1 cellular context compared by ENCODE assay signal in the genomic region with DNA sequence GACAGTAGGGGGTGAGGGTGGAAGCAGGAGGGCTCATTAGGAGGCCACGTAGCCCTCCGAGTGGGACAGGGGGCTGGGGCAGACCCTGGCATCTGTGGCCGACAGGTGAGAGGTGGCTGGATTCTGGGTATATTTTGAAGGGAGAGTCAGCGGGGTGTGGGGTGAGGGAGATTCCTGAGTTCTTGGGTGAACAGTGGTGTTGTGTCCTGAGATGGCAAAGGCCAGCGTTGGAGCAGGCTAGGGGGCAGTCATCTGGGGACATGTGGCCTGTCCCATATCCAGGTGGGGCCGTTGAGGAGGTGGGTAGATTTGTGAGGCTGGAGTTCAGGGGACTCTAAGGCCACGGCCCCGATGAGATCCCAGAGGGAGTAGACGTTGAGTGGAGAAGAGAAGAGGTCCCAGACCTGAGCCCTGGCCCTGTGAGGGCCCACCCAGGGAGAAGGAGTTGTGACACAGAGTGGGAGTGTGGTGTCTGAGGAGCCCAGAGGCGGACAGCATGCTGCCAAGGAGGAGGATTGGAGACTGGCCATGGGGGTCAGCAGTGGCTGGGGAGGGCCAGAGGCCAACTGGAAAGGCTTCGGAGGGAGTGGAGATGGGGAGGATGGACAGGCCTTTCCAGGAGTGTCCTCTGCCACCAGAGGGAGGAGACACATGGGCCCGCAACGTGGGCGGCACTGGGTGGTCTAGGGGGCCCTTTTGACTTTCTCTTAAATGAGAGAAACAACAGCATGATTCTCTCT.
TF ChIP-seq lines count a peak whose summit lies in the region.

No MANE protein-coding gene starts in this region.

TF ChIP-seq in GM12878, 131 proteins besides CTCF, POLR2A, EP300 and RAD21:
- TF ChIP-seq DPF2 (IDR thresholded peaks at IDR 0.05): 0 out of 2 replicates have a peak, but pooled peaks have one; percentile 2
- TF ChIP-seq, protein P1, sequence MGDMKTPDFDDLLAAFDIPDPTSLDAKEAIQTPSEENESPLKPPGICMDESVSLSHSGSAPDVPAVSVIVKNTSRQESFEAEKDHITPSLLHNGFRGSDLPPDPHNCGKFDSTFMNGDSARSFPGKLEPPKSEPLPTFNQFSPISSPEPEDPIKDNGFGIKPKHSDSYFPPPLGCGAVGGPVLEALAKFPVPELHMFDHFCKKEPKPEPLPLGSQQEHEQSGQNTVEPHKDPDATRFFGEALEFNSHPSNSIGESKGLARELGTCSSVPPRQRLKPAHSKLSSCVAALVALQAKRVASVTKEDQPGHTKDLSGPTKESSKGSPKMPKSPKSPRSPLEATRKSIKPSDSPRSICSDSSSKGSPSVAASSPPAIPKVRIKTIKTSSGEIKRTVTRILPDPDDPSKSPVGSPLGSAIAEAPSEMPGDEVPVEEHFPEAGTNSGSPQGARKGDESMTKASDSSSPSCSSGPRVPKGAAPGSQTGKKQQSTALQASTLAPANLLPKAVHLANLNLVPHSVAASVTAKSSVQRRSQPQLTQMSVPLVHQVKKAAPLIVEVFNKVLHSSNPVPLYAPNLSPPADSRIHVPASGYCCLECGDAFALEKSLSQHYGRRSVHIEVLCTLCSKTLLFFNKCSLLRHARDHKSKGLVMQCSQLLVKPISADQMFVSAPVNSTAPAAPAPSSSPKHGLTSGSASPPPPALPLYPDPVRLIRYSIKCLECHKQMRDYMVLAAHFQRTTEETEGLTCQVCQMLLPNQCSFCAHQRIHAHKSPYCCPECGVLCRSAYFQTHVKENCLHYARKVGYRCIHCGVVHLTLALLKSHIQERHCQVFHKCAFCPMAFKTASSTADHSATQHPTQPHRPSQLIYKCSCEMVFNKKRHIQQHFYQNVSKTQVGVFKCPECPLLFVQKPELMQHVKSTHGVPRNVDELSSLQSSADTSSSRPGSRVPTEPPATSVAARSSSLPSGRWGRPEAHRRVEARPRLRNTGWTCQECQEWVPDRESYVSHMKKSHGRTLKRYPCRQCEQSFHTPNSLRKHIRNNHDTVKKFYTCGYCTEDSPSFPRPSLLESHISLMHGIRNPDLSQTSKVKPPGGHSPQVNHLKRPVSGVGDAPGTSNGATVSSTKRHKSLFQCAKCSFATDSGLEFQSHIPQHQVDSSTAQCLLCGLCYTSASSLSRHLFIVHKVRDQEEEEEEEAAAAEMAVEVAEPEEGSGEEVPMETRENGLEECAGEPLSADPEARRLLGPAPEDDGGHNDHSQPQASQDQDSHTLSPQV (IDR thresholded peaks at IDR 0.05): no peak
- no peak for TF ChIP-seq SMAD1 (IDR thresholded peaks at IDR 0.05; ENCODE audit: low read depth, partially characterized antibody)
